ENCODE assay signal across 16 cellular contexts in the genomic region with DNA sequence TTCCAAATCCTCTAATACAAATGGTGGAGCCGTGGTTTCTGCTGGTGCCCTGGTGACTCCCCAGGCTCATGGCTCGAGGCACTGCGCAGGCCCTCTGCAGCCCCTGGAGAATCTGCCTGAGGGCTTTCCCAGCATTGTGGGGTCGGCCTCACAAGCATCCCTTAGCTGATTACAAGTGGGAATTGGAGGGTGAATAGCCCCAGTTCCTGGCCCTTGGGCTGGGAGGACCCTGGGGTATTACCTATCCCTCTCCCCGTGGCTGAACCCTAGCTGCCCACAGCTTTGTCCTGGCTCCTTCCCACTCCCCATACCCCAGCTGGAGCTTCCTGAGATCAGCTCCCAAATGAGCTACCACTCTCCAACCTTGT.
DNase-seq lines count a peak whose midpoint lies in the region; ATAC-seq and TF ChIP-seq lines count a peak whose summit lies in the region.
"Had no signal": no experiment of that assay in that cellular context is flagged by ENCODE, and none has a peak within 500 bp of the region (broad histone marks: within the 10 kb centered on the region; RNA-seq: fewer than 3 reads in every experiment).

No MANE protein-coding gene starts in this region.

- POLR2A ChIA-PET in IMR-90 (lab: Charles Lee; ENCODE audit: unreplicated experiment), result no interaction called here

- H2AK5ac ChIP-seq in IMR-90 (ENCODE audit: low read depth, low read length), result no peak overlapping the region

- no CpG with 5 or more reads among the region's 5 CpGs for WGBS in IMR-90 (ENCODE audit: extremely low coverage in 2 of 2, insufficient read length in 1 of 2), 2 experiments
- 82% methylated on average over 5 of the region's 5 CpGs for WGBS in esophagus muscularis mucosa

- no peak overlapping the region for H3K4me2 ChIP-seq in GM23338
- no peak overlapping the region for H3K4me2 ChIP-seq in IMR-90 (ENCODE audit: low read depth, low read length)

- no peaks in the 10 kb centered on the region for H3K36me3 Mint-ChIP-seq in GM23338 (ENCODE audit: low read depth)
- H3K36me3 Mint-ChIP-seq in osteocyte (ENCODE audit: unreplicated experiment), result no peaks in the 10 kb centered on the region

- H3K56ac ChIP-seq in IMR-90 (ENCODE audit: extremely low read depth, insufficient read depth, low read length), result no peak overlapping the region

- BruUV-seq in IMR-90 (replicated peaks; lab: Mats Ljungman, UMichigan), result no TSS peak

- no peak overlapping the region for H3K23ac ChIP-seq in IMR-90 (ENCODE audit: low read depth, low read length)

- ATAC-seq in GM23338 (no peak), IMR-90 (ENCODE audit: low read depth) (peak; percentile 7; the same call in 1 of the 2 replicates), GM18502 (IDR thresholded peaks at IDR 0.05; ENCODE audit: poor library complexity, unreplicated experiment) (no peak)
- ATAC-seq: K562 had no signal

- no peak overlapping the region for H2BK15ac ChIP-seq in IMR-90 (ENCODE audit: low read depth, low read length)

- H3K4me1 Mint-ChIP-seq in GM23338 (peaks cover 17% of the 10 kb centered on the region), osteocyte (ENCODE audit: unreplicated experiment) (no peaks in the 10 kb centered on the region)

- no peak overlapping the region for H4K91ac ChIP-seq in IMR-90 (ENCODE audit: insufficient read depth, low read depth, low read length)

- no peak overlapping the region for H2BK20ac ChIP-seq in IMR-90 (ENCODE audit: low read depth, low read length)

- CTCF ChIA-PET in IMR-90 (lab: Yijun Ruan, JAX), result no interaction called here

- no peak for DNase-seq in GM23338 (ENCODE audit: low spot score)
- DNase-seq in IMR-90, result no peak
- peak; percentile 72 for DNase-seq in esophagus muscularis mucosa (ENCODE audit: extremely low spot score)
- peak; percentile 60 for DNase-seq in osteocyte (ENCODE audit: extremely low spot score, unreplicated experiment)
- no peak for DNase-seq in C1 segment of cervical spinal cord (lab: John Stamatoyannopoulos, UW)
- no peak for DNase-seq in NCI-H2029 (lab: John Stamatoyannopoulos, UW)
- DNase-seq: ACHN; BE2C; CD4-positive, alpha-beta T cell; DMS153; DMS79 treated with DMSO at 0.1 percent for 48 hours; GF-D8 had no signal

- in situ Hi-C loops in IMR-90 (cut with MboI; ENCODE audit: low sequenced_read_pairs), result no loop called here

- H4K5ac ChIP-seq in IMR-90 (ENCODE audit: low read depth, low read length), result no peak overlapping the region

- H3K27ac ChIP-seq in GM23338 (ENCODE audit: low read depth) (no peak overlapping the region), IMR-90 (ENCODE audit: insufficient read depth, low read length) (no peak overlapping the region), esophagus muscularis mucosa (replicated peaks in 1 of 4) (no peak overlapping the region)
- H3K27ac ChIP-seq: C4-2B had no signal

- H3K18ac ChIP-seq in IMR-90 (ENCODE audit: low read depth, low read length), result no peak overlapping the region

- H2BK120ac ChIP-seq in IMR-90 (ENCODE audit: low read depth, low read length), result no peak overlapping the region

- H3K9me3 ChIP-seq in IMR-90 (ENCODE audit: control insufficient read depth, insufficient read depth, low read length), result no peaks in the 10 kb centered on the region; the same call in 1 of the 2 replicates
- no peaks in the 10 kb centered on the region for H3K9me3 ChIP-seq in esophagus muscularis mucosa
- H3K9me3 ChIP-seq: BE2C, HAP-1 had no signal

- H3K14ac ChIP-seq in IMR-90 (replicated peaks; ENCODE audit: low read depth, low read length), result no peak overlapping the region

- H3K4me1 ChIP-seq in GM23338 (ENCODE audit: insufficient read depth) (peaks cover 6% of the 10 kb centered on the region; the same call in 1 of the 2 replicates), IMR-90 (ENCODE audit: control insufficient read depth, insufficient read depth, low read length) (peaks cover 7% of the 10 kb centered on the region; the same call in 1 of the 2 replicates), esophagus muscularis mucosa (peaks cover 0 to 25% (median 20%) of the 10 kb centered on the region in 4 donors)
- H3K4me1 ChIP-seq: BE2C, HAP-1 had no signal

- H3K79me2 ChIP-seq in GM23338 (replicated peaks; ENCODE audit: insufficient read depth), result no peaks in the 10 kb centered on the region

- no peaks in the 10 kb centered on the region; the same call in 1 of the 2 replicates for H3K9me1 ChIP-seq in IMR-90 (ENCODE audit: insufficient read depth, low read length)

- H4K20me1 ChIP-seq in GM23338 (replicated peaks; ENCODE audit: insufficient read depth) (no peaks in the 10 kb centered on the region), IMR-90 (ENCODE audit: insufficient read depth, low read length) (no peaks in the 10 kb centered on the region)

- H2BK5ac ChIP-seq in IMR-90 (ENCODE audit: low read depth, low read length, poor library complexity, severe bottlenecking), result no peak overlapping the region

- H3K27ac Mint-ChIP-seq in GM23338 (no peak overlapping the region), osteocyte (ENCODE audit: unreplicated experiment) (no peak overlapping the region)
- H3K27ac Mint-ChIP-seq: CD4-positive, alpha-beta T cell had no signal

- H3K9me2 ChIP-seq in GM23338 (ENCODE audit: insufficient read depth), result peaks cover 6% of the 10 kb centered on the region

- peaks cover 4% of the 10 kb centered on the region for H3K27me3 Mint-ChIP-seq in GM23338 (ENCODE audit: insufficient read depth, low read depth, poor library complexity)
- peaks cover 6% of the 10 kb centered on the region for H3K27me3 Mint-ChIP-seq in osteocyte (ENCODE audit: unreplicated experiment)
- H3K27me3 Mint-ChIP-seq: CD4-positive, alpha-beta T cell had no signal

- H2AFZ ChIP-seq in GM23338 (peak overlapping the region; percentile 69; the same call in 1 of the 2 replicates), IMR-90 (replicated peaks; ENCODE audit: low read length, poor library complexity) (peak overlapping the region; percentile 17)

- H3K36me3 ChIP-seq in GM23338 (ENCODE audit: insufficient read depth) (no peaks in the 10 kb centered on the region; the same call in 1 of the 2 replicates), IMR-90 (ENCODE audit: control insufficient read depth, insufficient read depth, low read length) (no peaks in the 10 kb centered on the region), esophagus muscularis mucosa (no peaks in the 10 kb centered on the region)
- H3K36me3 ChIP-seq: BE2C, HAP-1 had no signal

- TF ChIP-seq RAD21 in IMR-90 (IDR thresholded peaks at IDR 0.05; ENCODE audit: low read length), result no peak

- dilution Hi-C loops in IMR-90 (cut with HindIII; ENCODE audit: low sequenced_read_pairs, unreplicated experiment), result no loop called here

- no peaks in the 10 kb centered on the region for H3F3A ChIP-seq in GM23338 (replicated peaks; ENCODE audit: low read depth)

- H3K4me3 ChIP-seq in GM23338, result no peak overlapping the region
- no peak overlapping the region for H3K4me3 ChIP-seq in IMR-90 (ENCODE audit: insufficient read depth, low read depth, low read length)
- no peak overlapping the region for H3K4me3 ChIP-seq in esophagus muscularis mucosa
- H3K4me3 ChIP-seq: HAP-1, K562 had no signal

- TF ChIP-seq POLR2A in IMR-90 (IDR thresholded peaks at IDR 0.05; ENCODE audit: low read depth, low read length) (no peak), esophagus muscularis mucosa (IDR thresholded peaks at IDR 0.05; ENCODE audit: low read depth) (no peak)

- TF ChIP-seq EP300 in esophagus muscularis mucosa (IDR thresholded peaks at IDR 0.05), result no peak

- H2AK9ac ChIP-seq in IMR-90 (replicated peaks; ENCODE audit: low read depth, low read length, poor library complexity), result no peak overlapping the region

- H3K9ac ChIP-seq in IMR-90 (ENCODE audit: low read depth, low read length), result no peak overlapping the region

- H3K4me3 Mint-ChIP-seq in GM23338, result no peak overlapping the region
- no peak overlapping the region for H3K4me3 Mint-ChIP-seq in osteocyte (ENCODE audit: unreplicated experiment)
- H3K4me3 Mint-ChIP-seq: CD4-positive, alpha-beta T cell had no signal

- H3K27me3 ChIP-seq in GM23338 (ENCODE audit: insufficient read depth) (no peaks in the 10 kb centered on the region), IMR-90 (ENCODE audit: control insufficient read depth, insufficient read depth, low read length) (peaks cover 24% of the 10 kb centered on the region; the same call in 1 of the 2 replicates), esophagus muscularis mucosa (no peaks in the 10 kb centered on the region)
- H3K27me3 ChIP-seq: BE2C had no signal

- H3K9me3 Mint-ChIP-seq in GM23338 (no peaks in the 10 kb centered on the region; the same call in 2 of the 3 replicates), osteocyte (ENCODE audit: unreplicated experiment) (no peaks in the 10 kb centered on the region)
- H3K9me3 Mint-ChIP-seq: CD4-positive, alpha-beta T cell had no signal

- TF ChIP-seq CTCF in GM23338 (conservative IDR thresholded peaks at IDR 0.05; ENCODE audit: low read depth in 2 of 2), result no peak
- no peak for TF ChIP-seq CTCF in IMR-90 (conservative IDR thresholded peaks at IDR 0.05; ENCODE audit: low read depth, low read length)
- no peak for TF ChIP-seq CTCF in esophagus muscularis mucosa (IDR thresholded peaks at IDR 0.05)
- no peak for TF ChIP-seq CTCF in osteocyte (IDR thresholded peaks at IDR 0.05)

- H3K79me1 ChIP-seq in IMR-90 (ENCODE audit: low read depth in 1 of 2, low read length in 2 of 2), result no peaks in the 10 kb centered on the region

- no peak overlapping the region for H3K4ac ChIP-seq in IMR-90 (ENCODE audit: low read depth, low read length)

- intact Hi-C loops in IMR-90 (cut with micrococcal nuclease), result no loop called here
- intact Hi-C loops in esophagus muscularis mucosa (cut with DNase I), result no loop called here

- H4K8ac ChIP-seq in IMR-90 (ENCODE audit: low read depth in 2 of 2, low read length in 2 of 2), result no peak overlapping the region

TF ChIP-seq in GM23338, 12 proteins besides CTCF, POLR2A, EP300 and RAD21 (continues in another document):
- no peak for TF ChIP-seq POLR2AphosphoS5 (IDR thresholded peaks at IDR 0.05; ENCODE audit: low read depth)
- TF ChIP-seq ZNF114 (CRISPR knock-in tag; IDR thresholded peaks at IDR 0.05), result no peak
- TF ChIP-seq EZH2phosphoT487 (IDR thresholded peaks at IDR 0.05; ENCODE audit: unreplicated experiment), result no peak
- no peak for TF ChIP-seq ZNF331 (CRISPR knock-in tag; IDR thresholded peaks at IDR 0.05; ENCODE audit: low read depth)

TF ChIP-seq in IMR-90, 13 proteins besides CTCF, POLR2A, EP300 and RAD21 (continues in another document):
- TF ChIP-seq FOS (IDR thresholded peaks at IDR 0.05; ENCODE audit: low read depth, low read length) (no peak), BHLHE40 (IDR thresholded peaks at IDR 0.05; ENCODE audit: low read depth, low read length) (no peak), MAFK (IDR thresholded peaks at IDR 0.05; ENCODE audit: low read depth, low read length) (no peak), SMC3 (IDR thresholded peaks at IDR 0.05; ENCODE audit: low read depth, low read length) (no peak), NFE2L2 (IDR thresholded peaks at IDR 0.05; ENCODE audit: low read depth, low read length) (no peak)

Comparison
In these comparisons a context has a peak if more than half of its experiments do, and no peak if none do; other contexts are left out.
1. DNase-seq: peak in esophagus muscularis mucosa (single experiment) and osteocyte (single experiment); none in GM23338 (single experiment), IMR-90 (single experiment), C1 segment of cervical spinal cord (0 of 14) and NCI-H2029 (single experiment).